ENCODE assay signal across 14 cellular contexts in genomic region chr4:26609398-26609797, GRCh38. TPM values are rescaled to one million over a fixed set of nuclear protein-coding genes. Genes with fewer than 3 reads are reported as not detected.
DNase-seq lines count a peak whose midpoint lies in the region; ATAC-seq, FAIRE-seq and TF ChIP-seq lines count a peak whose summit lies in the region.
"Had no signal": no experiment of that assay in that cellular context is flagged by ENCODE, and none has a peak within 500 bp of the region (broad histone marks: within the 10 kb centered on the region; RNA-seq: fewer than 3 reads in every experiment).

No MANE protein-coding gene starts in this region.

- peaks cover 77% of the 10 kb centered on the region for H3K79me2 ChIP-seq in astrocyte (ENCODE audit: insufficient read depth, low read length)

- peaks cover 28% of the 10 kb centered on the region for H4K20me1 ChIP-seq in astrocyte (ENCODE audit: insufficient read depth, low read length)

- H3K27ac ChIP-seq in astrocyte (ENCODE audit: low read depth, low read length), result no peak overlapping the region

- H3K27me3 Mint-ChIP-seq in astrocyte (ENCODE audit: low read depth, unreplicated experiment), result no peaks in the 10 kb centered on the region

- TF ChIP-seq POLR2A in NB4 (IDR thresholded peaks at IDR 0.05; ENCODE audit: extremely low read depth, insufficient read length), result no peak

- TF ChIP-seq CTCF in NB4 (IDR thresholded peaks at IDR 0.05; ENCODE audit: low read depth, low read length), result no peak
- no peak for TF ChIP-seq CTCF in astrocyte (IDR thresholded peaks at IDR 0.05; ENCODE audit: insufficient read depth, low read depth, low read length)

- no peaks in the 10 kb centered on the region for H3K36me3 ChIP-seq in astrocyte (ENCODE audit: insufficient read depth, low read length)
- H3K36me3 ChIP-seq: BE2C had no signal

- no peaks in the 10 kb centered on the region for H3K27me3 ChIP-seq in astrocyte (ENCODE audit: insufficient read depth, low read length)
- H3K27me3 ChIP-seq: BE2C had no signal

- DNase-seq in HTR-8/SVneo (ENCODE audit: insufficient read length, low spot score), result no peak
- peak; percentile 67 for DNase-seq in NB4 (ENCODE audit: low read depth)
- DNase-seq in astrocyte (ENCODE audit: low read depth), result no peak
- DNase-seq in stimulated activated effector memory CD8-positive, alpha-beta T cell treated with anti-CD3 and anti-CD28 coated beads, Interleukin-12 subunit alpha, Interleukin-12 subunit beta, amount 100 ng/mL, for 72 hours (ENCODE audit: low spot score in 2 of 2), result no peak
- DNase-seq in NCI-H1048 (lab: John Stamatoyannopoulos, UW), result no peak
- DNase-seq: ACHN; BE2C; CD8-positive, alpha-beta T cell; HFFc6; NCI-H1092 treated with DMSO at 0.1 percent for 48 hours; NCI-H1694; SHP77 treated with DMSO at 0.1 percent for 48 hours had no signal

- no peaks in the 10 kb centered on the region for H3K9me3 Mint-ChIP-seq in astrocyte (ENCODE audit: unreplicated experiment)
- no peaks in the 10 kb centered on the region for H3K9me3 Mint-ChIP-seq in stimulated activated effector memory CD8-positive, alpha-beta T cell treated with anti-CD3 and anti-CD28 coated beads, Interleukin-12 subunit alpha, Interleukin-12 subunit beta, amount 100 ng/mL, for 72 hours
- H3K9me3 Mint-ChIP-seq: CD8-positive, alpha-beta T cell; HFFc6 had no signal

- H2AFZ ChIP-seq in astrocyte (ENCODE audit: low read depth, low read length), result no peak overlapping the region

- H3K4me3 ChIP-seq in NB4 (ENCODE audit: low read depth, low read length), result no peak overlapping the region
- H3K4me3 ChIP-seq in astrocyte (ENCODE audit: insufficient read depth, low read depth, low read length), result no peak overlapping the region

- H3K9ac ChIP-seq in astrocyte (ENCODE audit: low read length), result no peak overlapping the region

- H3K4me2 ChIP-seq in astrocyte (ENCODE audit: low read length), result no peak overlapping the region

- no peaks in the 10 kb centered on the region for H3K4me1 ChIP-seq in astrocyte (ENCODE audit: insufficient read depth, low read length)
- H3K4me1 ChIP-seq: BE2C had no signal

- H3K27ac Mint-ChIP-seq in astrocyte (ENCODE audit: unreplicated experiment), result no peak overlapping the region
- peak overlapping the region; percentile 15 for H3K27ac Mint-ChIP-seq in stimulated activated effector memory CD8-positive, alpha-beta T cell treated with anti-CD3 and anti-CD28 coated beads, Interleukin-12 subunit alpha, Interleukin-12 subunit beta, amount 100 ng/mL, for 72 hours
- H3K27ac Mint-ChIP-seq: CD8-positive, alpha-beta T cell; HFFc6 had no signal

- FAIRE-seq in HTR-8/SVneo (lab: Jason Lieb, UNC) (peak; percentile 9), astrocyte (lab: Jason Lieb, UNC) (peak; percentile 26)

- H3K4me1 Mint-ChIP-seq in astrocyte (ENCODE audit: low read depth, unreplicated experiment), result peaks cover 1% of the 10 kb centered on the region
- H3K4me1 Mint-ChIP-seq in stimulated activated effector memory CD8-positive, alpha-beta T cell treated with anti-CD3 and anti-CD28 coated beads, Interleukin-12 subunit alpha, Interleukin-12 subunit beta, amount 100 ng/mL, for 72 hours, result peaks cover 26% of the 10 kb centered on the region

- no peaks in the 10 kb centered on the region for H3K36me3 Mint-ChIP-seq in astrocyte (ENCODE audit: low read depth, unreplicated experiment)
- no peaks in the 10 kb centered on the region for H3K36me3 Mint-ChIP-seq in stimulated activated effector memory CD8-positive, alpha-beta T cell treated with anti-CD3 and anti-CD28 coated beads, Interleukin-12 subunit alpha, Interleukin-12 subunit beta, amount 100 ng/mL, for 72 hours
- H3K36me3 Mint-ChIP-seq: CD8-positive, alpha-beta T cell had no signal

- no peaks in the 10 kb centered on the region for H3K9me3 ChIP-seq in astrocyte (ENCODE audit: insufficient read depth, low read depth, low read length)
- H3K9me3 ChIP-seq: BE2C had no signal

- peak; percentile 39 for ATAC-seq in stimulated activated effector memory CD8-positive, alpha-beta T cell treated with anti-CD3 and anti-CD28 coated beads, Interleukin-12 subunit alpha, Interleukin-12 subunit beta, amount 100 ng/mL, for 72 hours
- ATAC-seq in HG03469 (IDR thresholded peaks at IDR 0.05; ENCODE audit: unreplicated experiment) (no peak), HG03457 (IDR thresholded peaks at IDR 0.05; ENCODE audit: unreplicated experiment) (no peak)
- ATAC-seq: CD8-positive, alpha-beta T cell had no signal

- H3K4me3 Mint-ChIP-seq in astrocyte (ENCODE audit: unreplicated experiment), result no peak overlapping the region
- H3K4me3 Mint-ChIP-seq in stimulated activated effector memory CD8-positive, alpha-beta T cell treated with anti-CD3 and anti-CD28 coated beads, Interleukin-12 subunit alpha, Interleukin-12 subunit beta, amount 100 ng/mL, for 72 hours, result no peak overlapping the region
- H3K4me3 Mint-ChIP-seq: CD8-positive, alpha-beta T cell; HFFc6 had no signal

RNA-seq across cellular contexts. Expression of gene TBC1D19, which starts 25.5 kb away (rescaled TPM):
- total RNA-seq in astrocyte, result 10.5 and 12.6 TPM in 2 replicates
